In the genomic region with DNA sequence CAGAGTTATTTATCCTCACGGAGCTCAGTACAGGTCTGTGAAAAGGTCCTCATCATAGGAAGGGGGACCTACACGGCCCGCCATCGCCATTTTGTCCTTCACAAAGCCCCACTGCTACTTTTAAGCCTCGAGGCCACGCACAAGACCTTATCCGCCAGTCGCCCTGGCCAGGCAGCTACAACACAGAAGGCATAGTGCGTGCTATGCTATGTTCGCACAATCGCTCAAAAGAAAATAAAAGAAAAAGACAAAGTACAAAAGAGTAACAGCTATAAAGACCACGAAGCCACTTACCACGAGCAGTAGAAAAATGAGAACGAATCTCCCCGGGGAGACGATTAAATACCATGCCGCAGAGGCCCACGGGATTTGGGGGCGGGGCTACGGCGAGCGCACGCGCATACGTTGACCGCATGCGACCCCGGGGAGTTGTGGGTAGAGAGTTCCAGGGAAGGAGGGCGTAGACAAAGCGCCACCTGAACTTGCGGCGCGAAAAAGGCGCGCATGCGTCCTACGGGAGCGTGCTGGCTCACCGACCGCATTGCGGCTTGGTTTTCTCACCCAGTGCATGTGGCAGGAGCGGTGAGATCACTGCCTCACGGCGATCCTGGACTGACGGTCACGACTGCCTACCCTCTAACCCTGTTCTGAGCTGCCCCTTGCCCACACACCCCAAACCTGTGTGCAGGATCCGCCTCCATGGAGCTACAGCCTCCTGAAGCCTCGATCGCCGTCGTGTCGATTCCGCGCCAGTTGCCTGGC, we compare ENCODE assay signal across 1 cellular context.
TF ChIP-seq lines count a peak whose summit lies in the region.

No MANE protein-coding gene starts in this region.

TF ChIP-seq in K562, 482 proteins besides CTCF, POLR2A, EP300 and RAD21 (continued from another document and continues in another):
- TF ChIP-seq ELF2 (CRISPR knock-in tag; IDR thresholded peaks at IDR 0.05) (no peak), RUNX1 (IDR thresholded peaks at IDR 0.05; ENCODE audit: low read depth) (no peak), MEIS2 (IDR thresholded peaks at IDR 0.05; ENCODE audit: partially characterized antibody) (peak; percentile 90), PML (IDR thresholded peaks at IDR 0.05; ENCODE audit: low read length) (peak; percentile 99), ZNF274 (IDR thresholded peaks at IDR 0.05; ENCODE audit: borderline replicate concordance, low read depth, low read length) (no peak), ZNF212 (CRISPR knock-in tag; IDR thresholded peaks at IDR 0.05) (no peak), L3MBTL2 (IDR thresholded peaks at IDR 0.05) (peak; percentile 98), ZNF75A (CRISPR knock-in tag; IDR thresholded peaks at IDR 0.05) (no peak; the same call in 1 of the 2 replicates), CBX5 (IDR thresholded peaks at IDR 0.05; ENCODE audit: borderline replicate concordance, low read depth) (no peak), RHOXF2B (CRISPR knock-in tag; conservative IDR thresholded peaks at IDR 0.05) (peak; percentile 85; the same call in 1 of the 2 replicates), TEAD1 (CRISPR knock-in tag; IDR thresholded peaks at IDR 0.05) (peak; percentile 22 to 36; a peak in 2 of 4 replicates), PRMT5 (CRISPR knock-in tag; IDR thresholded peaks at IDR 0.05) (no peak), TSC22D4 (tag; IDR thresholded peaks at IDR 0.05) (no peak), TFAM (CRISPR knock-in tag; conservative IDR thresholded peaks at IDR 0.05) (no peak), ZC3H4 (CRISPR knock-in tag; IDR thresholded peaks at IDR 0.05; ENCODE audit: borderline replicate concordance) (no peak; the same call in 1 of the 2 replicates), PHB2 (IDR thresholded peaks at IDR 0.05; ENCODE audit: low read depth) (peak; percentile 43; the same call in 1 of the 2 replicates), GABPA (tag; conservative IDR thresholded peaks at IDR 0.05; ENCODE audit: low read depth) (no peak), CXXC5 (CRISPR knock-in tag; IDR thresholded peaks at IDR 0.05) (peak; percentile 81), CSDE1 (IDR thresholded peaks at IDR 0.05) (peak in 1 of 2 experiments; percentile 85; a peak in 2 of 4 replicates), ARHGAP35 (IDR thresholded peaks at IDR 0.05; ENCODE audit: partially characterized antibody) (no peak), PHTF2 (CRISPR knock-in tag; IDR thresholded peaks at IDR 0.05) (peak; percentile 52; the same call in 1 of the 2 replicates), CBFA2T3 (IDR thresholded peaks at IDR 0.05) (no peak; the same call in 1 of the 2 replicates), SMARCC2 (IDR thresholded peaks at IDR 0.05; ENCODE audit: low read depth) (no peak), JUNB (CRISPR knock-in tag; conservative IDR thresholded peaks at IDR 0.05) (no peak), MCM3 (IDR thresholded peaks at IDR 0.05) (no peak), ZNF764 (CRISPR knock-in tag; IDR thresholded peaks at IDR 0.05; ENCODE audit: low read depth) (no peak), MEF2D (tag; conservative IDR thresholded peaks at IDR 0.05; ENCODE audit: low read depth) (peak; percentile 63; the same call in 1 of the 2 replicates)
- TF ChIP-seq, protein P1, sequence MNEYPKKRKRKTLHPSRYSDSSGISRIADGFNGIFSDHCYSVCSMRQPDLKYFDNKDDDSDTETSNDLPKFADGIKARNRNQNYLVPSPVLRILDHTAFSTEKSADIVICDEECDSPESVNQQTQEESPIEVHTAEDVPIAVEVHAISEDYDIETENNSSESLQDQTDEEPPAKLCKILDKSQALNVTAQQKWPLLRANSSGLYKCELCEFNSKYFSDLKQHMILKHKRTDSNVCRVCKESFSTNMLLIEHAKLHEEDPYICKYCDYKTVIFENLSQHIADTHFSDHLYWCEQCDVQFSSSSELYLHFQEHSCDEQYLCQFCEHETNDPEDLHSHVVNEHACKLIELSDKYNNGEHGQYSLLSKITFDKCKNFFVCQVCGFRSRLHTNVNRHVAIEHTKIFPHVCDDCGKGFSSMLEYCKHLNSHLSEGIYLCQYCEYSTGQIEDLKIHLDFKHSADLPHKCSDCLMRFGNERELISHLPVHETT (CRISPR knock-in tag; conservative IDR thresholded peaks at IDR 0.05 in 1 of 2, IDR thresholded peaks at IDR 0.05 in 1 of 2), result no peak
- TF ChIP-seq, protein P2, sequence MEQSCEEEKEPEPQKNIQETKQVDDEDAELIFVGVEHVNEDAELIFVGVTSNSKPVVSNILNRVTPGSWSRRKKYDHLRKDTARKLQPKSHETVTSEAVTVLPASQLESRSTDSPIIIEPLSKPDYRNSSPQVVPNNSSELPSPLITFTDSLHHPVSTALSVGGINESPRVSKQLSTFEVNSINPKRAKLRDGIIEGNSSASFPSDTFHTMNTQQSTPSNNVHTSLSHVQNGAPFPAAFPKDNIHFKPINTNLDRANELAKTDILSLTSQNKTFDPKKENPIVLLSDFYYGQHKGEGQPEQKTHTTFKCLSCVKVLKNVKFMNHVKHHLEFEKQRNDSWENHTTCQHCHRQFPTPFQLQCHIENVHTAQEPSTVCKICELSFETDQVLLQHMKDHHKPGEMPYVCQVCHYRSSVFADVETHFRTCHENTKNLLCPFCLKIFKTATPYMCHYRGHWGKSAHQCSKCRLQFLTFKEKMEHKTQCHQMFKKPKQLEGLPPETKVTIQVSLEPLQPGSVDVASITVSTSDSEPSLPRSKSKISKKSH (CRISPR knock-in tag; IDR thresholded peaks at IDR 0.05), result no peak
- TF ChIP-seq, protein P3, sequence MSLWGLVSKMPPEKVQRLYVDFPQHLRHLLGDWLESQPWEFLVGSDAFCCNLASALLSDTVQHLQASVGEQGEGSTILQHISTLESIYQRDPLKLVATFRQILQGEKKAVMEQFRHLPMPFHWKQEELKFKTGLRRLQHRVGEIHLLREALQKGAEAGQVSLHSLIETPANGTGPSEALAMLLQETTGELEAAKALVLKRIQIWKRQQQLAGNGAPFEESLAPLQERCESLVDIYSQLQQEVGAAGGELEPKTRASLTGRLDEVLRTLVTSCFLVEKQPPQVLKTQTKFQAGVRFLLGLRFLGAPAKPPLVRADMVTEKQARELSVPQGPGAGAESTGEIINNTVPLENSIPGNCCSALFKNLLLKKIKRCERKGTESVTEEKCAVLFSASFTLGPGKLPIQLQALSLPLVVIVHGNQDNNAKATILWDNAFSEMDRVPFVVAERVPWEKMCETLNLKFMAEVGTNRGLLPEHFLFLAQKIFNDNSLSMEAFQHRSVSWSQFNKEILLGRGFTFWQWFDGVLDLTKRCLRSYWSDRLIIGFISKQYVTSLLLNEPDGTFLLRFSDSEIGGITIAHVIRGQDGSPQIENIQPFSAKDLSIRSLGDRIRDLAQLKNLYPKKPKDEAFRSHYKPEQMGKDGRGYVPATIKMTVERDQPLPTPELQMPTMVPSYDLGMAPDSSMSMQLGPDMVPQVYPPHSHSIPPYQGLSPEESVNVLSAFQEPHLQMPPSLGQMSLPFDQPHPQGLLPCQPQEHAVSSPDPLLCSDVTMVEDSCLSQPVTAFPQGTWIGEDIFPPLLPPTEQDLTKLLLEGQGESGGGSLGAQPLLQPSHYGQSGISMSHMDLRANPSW (CRISPR knock-in tag; IDR thresholded peaks at IDR 0.05), result no peak; the same call in 1 of the 2 replicates
- TF ChIP-seq, protein P4, sequence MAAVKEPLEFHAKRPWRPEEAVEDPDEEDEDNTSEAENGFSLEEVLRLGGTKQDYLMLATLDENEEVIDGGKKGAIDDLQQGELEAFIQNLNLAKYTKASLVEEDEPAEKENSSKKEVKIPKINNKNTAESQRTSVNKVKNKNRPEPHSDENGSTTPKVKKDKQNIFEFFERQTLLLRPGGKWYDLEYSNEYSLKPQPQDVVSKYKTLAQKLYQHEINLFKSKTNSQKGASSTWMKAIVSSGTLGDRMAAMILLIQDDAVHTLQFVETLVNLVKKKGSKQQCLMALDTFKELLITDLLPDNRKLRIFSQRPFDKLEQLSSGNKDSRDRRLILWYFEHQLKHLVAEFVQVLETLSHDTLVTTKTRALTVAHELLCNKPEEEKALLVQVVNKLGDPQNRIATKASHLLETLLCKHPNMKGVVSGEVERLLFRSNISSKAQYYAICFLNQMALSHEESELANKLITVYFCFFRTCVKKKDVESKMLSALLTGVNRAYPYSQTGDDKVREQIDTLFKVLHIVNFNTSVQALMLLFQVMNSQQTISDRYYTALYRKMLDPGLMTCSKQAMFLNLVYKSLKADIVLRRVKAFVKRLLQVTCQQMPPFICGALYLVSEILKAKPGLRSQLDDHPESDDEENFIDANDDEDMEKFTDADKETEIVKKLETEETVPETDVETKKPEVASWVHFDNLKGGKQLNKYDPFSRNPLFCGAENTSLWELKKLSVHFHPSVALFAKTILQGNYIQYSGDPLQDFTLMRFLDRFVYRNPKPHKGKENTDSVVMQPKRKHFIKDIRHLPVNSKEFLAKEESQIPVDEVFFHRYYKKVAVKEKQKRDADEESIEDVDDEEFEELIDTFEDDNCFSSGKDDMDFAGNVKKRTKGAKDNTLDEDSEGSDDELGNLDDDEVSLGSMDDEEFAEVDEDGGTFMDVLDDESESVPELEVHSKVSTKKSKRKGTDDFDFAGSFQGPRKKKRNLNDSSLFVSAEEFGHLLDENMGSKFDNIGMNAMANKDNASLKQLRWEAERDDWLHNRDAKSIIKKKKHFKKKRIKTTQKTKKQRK (IDR thresholded peaks at IDR 0.05; ENCODE audit: borderline replicate concordance, low read depth, low read length), result no peak
- TF ChIP-seq, protein P5, sequence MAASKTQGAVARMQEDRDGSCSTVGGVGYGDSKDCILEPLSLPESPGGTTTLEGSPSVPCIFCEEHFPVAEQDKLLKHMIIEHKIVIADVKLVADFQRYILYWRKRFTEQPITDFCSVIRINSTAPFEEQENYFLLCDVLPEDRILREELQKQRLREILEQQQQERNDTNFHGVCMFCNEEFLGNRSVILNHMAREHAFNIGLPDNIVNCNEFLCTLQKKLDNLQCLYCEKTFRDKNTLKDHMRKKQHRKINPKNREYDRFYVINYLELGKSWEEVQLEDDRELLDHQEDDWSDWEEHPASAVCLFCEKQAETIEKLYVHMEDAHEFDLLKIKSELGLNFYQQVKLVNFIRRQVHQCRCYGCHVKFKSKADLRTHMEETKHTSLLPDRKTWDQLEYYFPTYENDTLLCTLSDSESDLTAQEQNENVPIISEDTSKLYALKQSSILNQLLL (CRISPR knock-in tag; IDR thresholded peaks at IDR 0.05; ENCODE audit: borderline replicate concordance), result no peak
- TF ChIP-seq, protein P6, sequence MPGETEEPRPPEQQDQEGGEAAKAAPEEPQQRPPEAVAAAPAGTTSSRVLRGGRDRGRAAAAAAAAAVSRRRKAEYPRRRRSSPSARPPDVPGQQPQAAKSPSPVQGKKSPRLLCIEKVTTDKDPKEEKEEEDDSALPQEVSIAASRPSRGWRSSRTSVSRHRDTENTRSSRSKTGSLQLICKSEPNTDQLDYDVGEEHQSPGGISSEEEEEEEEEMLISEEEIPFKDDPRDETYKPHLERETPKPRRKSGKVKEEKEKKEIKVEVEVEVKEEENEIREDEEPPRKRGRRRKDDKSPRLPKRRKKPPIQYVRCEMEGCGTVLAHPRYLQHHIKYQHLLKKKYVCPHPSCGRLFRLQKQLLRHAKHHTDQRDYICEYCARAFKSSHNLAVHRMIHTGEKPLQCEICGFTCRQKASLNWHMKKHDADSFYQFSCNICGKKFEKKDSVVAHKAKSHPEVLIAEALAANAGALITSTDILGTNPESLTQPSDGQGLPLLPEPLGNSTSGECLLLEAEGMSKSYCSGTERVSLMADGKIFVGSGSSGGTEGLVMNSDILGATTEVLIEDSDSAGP (CRISPR knock-in tag; IDR thresholded peaks at IDR 0.05), result no peak; the same call in 1 of the 2 replicates
- TF ChIP-seq, protein P7, sequence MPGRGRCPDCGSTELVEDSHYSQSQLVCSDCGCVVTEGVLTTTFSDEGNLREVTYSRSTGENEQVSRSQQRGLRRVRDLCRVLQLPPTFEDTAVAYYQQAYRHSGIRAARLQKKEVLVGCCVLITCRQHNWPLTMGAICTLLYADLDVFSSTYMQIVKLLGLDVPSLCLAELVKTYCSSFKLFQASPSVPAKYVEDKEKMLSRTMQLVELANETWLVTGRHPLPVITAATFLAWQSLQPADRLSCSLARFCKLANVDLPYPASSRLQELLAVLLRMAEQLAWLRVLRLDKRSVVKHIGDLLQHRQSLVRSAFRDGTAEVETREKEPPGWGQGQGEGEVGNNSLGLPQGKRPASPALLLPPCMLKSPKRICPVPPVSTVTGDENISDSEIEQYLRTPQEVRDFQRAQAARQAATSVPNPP (IDR thresholded peaks at IDR 0.05; ENCODE audit: borderline replicate concordance, insufficient read depth, insufficient read length), result no peak
- TF ChIP-seq, protein P8, sequence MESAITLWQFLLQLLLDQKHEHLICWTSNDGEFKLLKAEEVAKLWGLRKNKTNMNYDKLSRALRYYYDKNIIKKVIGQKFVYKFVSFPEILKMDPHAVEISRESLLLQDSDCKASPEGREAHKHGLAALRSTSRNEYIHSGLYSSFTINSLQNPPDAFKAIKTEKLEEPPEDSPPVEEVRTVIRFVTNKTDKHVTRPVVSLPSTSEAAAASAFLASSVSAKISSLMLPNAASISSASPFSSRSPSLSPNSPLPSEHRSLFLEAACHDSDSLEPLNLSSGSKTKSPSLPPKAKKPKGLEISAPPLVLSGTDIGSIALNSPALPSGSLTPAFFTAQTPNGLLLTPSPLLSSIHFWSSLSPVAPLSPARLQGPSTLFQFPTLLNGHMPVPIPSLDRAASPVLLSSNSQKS (CRISPR knock-in tag; IDR thresholded peaks at IDR 0.05), result no peak
- TF ChIP-seq, protein P9, sequence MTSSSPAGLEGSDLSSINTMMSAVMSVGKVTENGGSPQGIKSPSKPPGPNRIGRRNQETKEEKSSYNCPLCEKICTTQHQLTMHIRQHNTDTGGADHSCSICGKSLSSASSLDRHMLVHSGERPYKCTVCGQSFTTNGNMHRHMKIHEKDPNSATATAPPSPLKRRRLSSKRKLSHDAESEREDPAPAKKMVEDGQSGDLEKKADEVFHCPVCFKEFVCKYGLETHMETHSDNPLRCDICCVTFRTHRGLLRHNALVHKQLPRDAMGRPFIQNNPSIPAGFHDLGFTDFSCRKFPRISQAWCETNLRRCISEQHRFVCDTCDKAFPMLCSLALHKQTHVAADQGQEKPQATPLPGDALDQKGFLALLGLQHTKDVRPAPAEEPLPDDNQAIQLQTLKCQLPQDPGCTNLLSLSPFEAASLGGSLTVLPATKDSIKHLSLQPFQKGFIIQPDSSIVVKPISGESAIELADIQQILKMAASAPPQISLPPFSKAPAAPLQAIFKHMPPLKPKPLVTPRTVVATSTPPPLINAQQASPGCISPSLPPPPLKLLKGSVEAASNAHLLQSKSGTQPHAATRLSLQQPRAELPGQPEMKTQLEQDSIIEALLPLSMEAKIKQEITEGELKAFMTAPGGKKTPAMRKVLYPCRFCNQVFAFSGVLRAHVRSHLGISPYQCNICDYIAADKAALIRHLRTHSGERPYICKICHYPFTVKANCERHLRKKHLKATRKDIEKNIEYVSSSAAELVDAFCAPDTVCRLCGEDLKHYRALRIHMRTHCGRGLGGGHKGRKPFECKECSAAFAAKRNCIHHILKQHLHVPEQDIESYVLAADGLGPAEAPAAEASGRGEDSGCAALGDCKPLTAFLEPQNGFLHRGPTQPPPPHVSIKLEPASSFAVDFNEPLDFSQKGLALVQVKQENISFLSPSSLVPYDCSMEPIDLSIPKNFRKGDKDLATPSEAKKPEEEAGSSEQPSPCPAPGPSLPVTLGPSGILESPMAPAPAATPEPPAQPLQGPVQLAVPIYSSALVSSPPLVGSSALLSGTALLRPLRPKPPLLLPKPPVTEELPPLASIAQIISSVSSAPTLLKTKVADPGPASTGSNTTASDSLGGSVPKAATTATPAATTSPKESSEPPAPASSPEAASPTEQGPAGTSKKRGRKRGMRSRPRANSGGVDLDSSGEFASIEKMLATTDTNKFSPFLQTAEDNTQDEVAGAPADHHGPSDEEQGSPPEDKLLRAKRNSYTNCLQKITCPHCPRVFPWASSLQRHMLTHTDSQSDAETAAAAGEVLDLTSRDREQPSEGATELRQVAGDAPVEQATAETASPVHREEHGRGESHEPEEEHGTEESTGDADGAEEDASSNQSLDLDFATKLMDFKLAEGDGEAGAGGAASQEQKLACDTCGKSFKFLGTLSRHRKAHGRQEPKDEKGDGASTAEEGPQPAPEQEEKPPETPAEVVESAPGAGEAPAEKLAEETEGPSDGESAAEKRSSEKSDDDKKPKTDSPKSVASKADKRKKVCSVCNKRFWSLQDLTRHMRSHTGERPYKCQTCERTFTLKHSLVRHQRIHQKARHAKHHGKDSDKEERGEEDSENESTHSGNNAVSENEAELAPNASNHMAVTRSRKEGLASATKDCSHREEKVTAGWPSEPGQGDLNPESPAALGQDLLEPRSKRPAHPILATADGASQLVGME (CRISPR knock-in tag; IDR thresholded peaks at IDR 0.05), result no peak
